Comparison of ENCODE assay signal across 13 cellular contexts in the genomic region with DNA sequence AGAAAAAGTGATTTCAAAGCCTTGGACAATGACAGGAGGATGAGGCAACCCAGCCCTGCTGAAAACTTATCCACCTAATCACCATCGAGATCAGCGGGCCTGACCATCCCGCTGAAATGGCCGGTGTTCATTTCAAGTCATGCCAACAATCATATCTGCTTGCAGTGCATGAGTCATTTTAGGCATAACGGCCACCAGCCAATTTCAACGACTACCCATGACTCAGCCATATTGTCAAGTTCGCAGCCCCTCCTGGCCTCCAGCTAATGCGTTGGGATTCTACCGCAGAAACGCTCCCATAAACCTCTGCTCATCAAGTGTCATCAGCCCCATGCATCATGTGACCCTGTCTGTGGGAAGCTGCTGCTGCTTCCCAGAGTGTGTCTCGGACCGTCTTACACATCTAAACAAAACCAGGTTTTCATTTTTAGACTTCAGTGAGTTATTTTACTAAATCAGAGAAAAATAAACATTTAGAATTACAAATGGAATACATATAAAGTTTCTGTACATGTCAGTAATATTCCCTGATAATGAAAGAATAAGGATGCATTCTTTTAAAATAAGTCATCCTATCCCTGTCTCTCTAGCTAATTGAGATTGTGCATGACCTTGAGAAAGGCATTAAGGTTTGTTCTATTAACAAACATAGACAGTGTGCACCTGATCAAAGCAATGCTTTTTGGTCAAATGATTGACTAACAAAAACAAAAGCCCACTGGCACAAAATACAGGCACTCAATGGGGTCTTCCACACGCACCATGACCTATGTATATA.
DNase-seq lines count a peak whose midpoint lies in the region; ATAC-seq, FAIRE-seq and TF ChIP-seq lines count a peak whose summit lies in the region.
"Had no signal": no experiment of that assay in that cellular context is flagged by ENCODE, and none has a peak within 500 bp of the region (broad histone marks: within the 10 kb centered on the region; RNA-seq: fewer than 3 reads in every experiment).

No MANE protein-coding gene starts in this region.

- H3K9me3 ChIP-seq in GM23248 (ENCODE audit: low read depth) (no peaks in the 10 kb centered on the region), HAP-1 (no peaks in the 10 kb centered on the region), right lobe of liver (no peaks in the 10 kb centered on the region)
- H3K9me3 ChIP-seq: uterus had no signal

- peaks cover 30% of the 10 kb centered on the region for H3F3A ChIP-seq in GM23248 (ENCODE audit: insufficient read depth)

- in situ Hi-C loops in GM23248 (cut with MboI) (no loop called here), HAP-1 (cut with MboI; ENCODE audit: low sequenced_read_pairs) (no loop called here)

- FAIRE-seq in RCC 7860 (lab: Jason Lieb, UNC) = peak; percentile 99

- H3K4me3 ChIP-seq in GM23248 (peak overlapping the region; percentile 34; the same call in 1 of the 2 replicates), retinal pigment epithelial cell (ENCODE audit: low read length) (no peak overlapping the region), HAP-1 (no peak overlapping the region), right lobe of liver (no peak overlapping the region)
- H3K4me3 ChIP-seq: SK-N-MC, uterus had no signal

- H3K27ac ChIP-seq in GM23248 (peak overlapping the region; percentile 64), right lobe of liver (no peak overlapping the region)
- H3K27ac ChIP-seq: SK-N-MC, uterus had no signal

- peak overlapping the region; percentile 62 for H3K9ac ChIP-seq in GM23248

- H3K36me3 ChIP-seq in GM23248 (ENCODE audit: low read depth) = no peaks in the 10 kb centered on the region
- H3K36me3 ChIP-seq in HAP-1 (replicated peaks) = no peaks in the 10 kb centered on the region
- H3K36me3 ChIP-seq in right lobe of liver = no peaks in the 10 kb centered on the region
- H3K36me3 ChIP-seq: uterus had no signal

- no peaks in the 10 kb centered on the region for H3K9me2 ChIP-seq in GM23248 (ENCODE audit: insufficient read depth)

- WGBS in GM23248 (ENCODE audit: low coverage in 1 of 2, low lambda C conversion rate in 2 of 2, missing lambda C conversion rate in 2 of 2), 2 experiments = 48 to 55% methylated on average over 13 of the region's 13 CpGs
- 84% methylated on average over 10 of the region's 13 CpGs for WGBS in right lobe of liver (ENCODE audit: insufficient coverage, low coverage, low lambda C conversion rate, missing lambda C conversion rate)

- intact Hi-C loops in right lobe of liver (cut with DNase I) = no loop called here

- H3K79me2 ChIP-seq in GM23248 (ENCODE audit: insufficient read depth) = peaks cover 68% of the 10 kb centered on the region

- H3K27me3 ChIP-seq in GM23248 (replicated peaks; ENCODE audit: insufficient read depth) (no peaks in the 10 kb centered on the region), HAP-1 (ENCODE audit: low read depth) (no peaks in the 10 kb centered on the region), right lobe of liver (no peaks in the 10 kb centered on the region)
- H3K27me3 ChIP-seq: uterus had no signal

- no peak for TF ChIP-seq CTCF in retinal pigment epithelial cell (conservative IDR thresholded peaks at IDR 0.05; ENCODE audit: low read depth, low read length)
- TF ChIP-seq CTCF in right lobe of liver (IDR thresholded peaks at IDR 0.05) = no peak

- no peak for ATAC-seq in HG03139 (IDR thresholded peaks at IDR 0.05; ENCODE audit: unreplicated experiment)
- no peak for ATAC-seq in right lobe of liver

- no peak overlapping the region for H2AFZ ChIP-seq in GM23248

- peaks cover 19% of the 10 kb centered on the region for H3K4me1 ChIP-seq in GM23248 (ENCODE audit: insufficient read depth)
- no peaks in the 10 kb centered on the region for H3K4me1 ChIP-seq in HAP-1
- no peaks in the 10 kb centered on the region for H3K4me1 ChIP-seq in right lobe of liver
- H3K4me1 ChIP-seq: uterus had no signal

- H4K20me1 ChIP-seq in GM23248 (ENCODE audit: insufficient read depth) = no peaks in the 10 kb centered on the region

- H3K4me2 ChIP-seq in GM23248 (ENCODE audit: unreplicated experiment) = peak overlapping the region; percentile 41

- DNase-seq in GM23248 (peak; percentile 93), RCC 7860 (ENCODE audit: low spot score) (peak; percentile 99), dedifferentiated amniotic fluid mesenchymal stem cell (ENCODE audit: extremely low spot score) (peak; percentile 96), retinal pigment epithelial cell (ENCODE audit: low read depth) (peak; percentile 72), HAP-1 (ENCODE audit: low spot score in 2 of 2) (no peak), NCI-H2227 treated with DMSO at 0.1 percent for 48 hours (lab: John Stamatoyannopoulos, UW) (no peak), right lobe of liver (no peak)
- DNase-seq: activated gamma-delta T cell treated with Interleukin-2 at 50 U/mL for 16 hours, DMS79, NCI-H446 had no signal

- TF ChIP-seq POLR2A in right lobe of liver (IDR thresholded peaks at IDR 0.05) = no peak

Comparison
In these comparisons a context has a peak if more than half of its experiments do, and no peak if none do; other contexts are left out.
1. DNase-seq: peak in GM23248 (single experiment), RCC 7860 (single experiment), dedifferentiated amniotic fluid mesenchymal stem cell (single experiment) and retinal pigment epithelial cell (single experiment); none in HAP-1 (0 of 2), NCI-H2227 treated with DMSO at 0.1 percent for 48 hours (single experiment) and right lobe of liver (0 of 3).